Comparison of ENCODE assay signal across 8 cellular contexts in genomic region chr3:66483006-66483928, GRCh38. TPM values are rescaled to one million over a fixed set of nuclear protein-coding genes. Genes with fewer than 3 reads are reported as not detected.
A peak's percentile ranks its signal among the peaks of the same experiment; 100 is the strongest.
DNase-seq lines count a peak whose midpoint lies in the region; ATAC-seq and TF ChIP-seq lines count a peak whose summit lies in the region.

No MANE protein-coding gene starts in this region.

- TF ChIP-seq EP300 in gastroesophageal sphincter (IDR thresholded peaks at IDR 0.05) = no peak

- peaks cover 29 to 100% (median 63%) of the 10 kb centered on the region in 3 donors for H3K4me1 ChIP-seq in gastroesophageal sphincter
- peaks cover 31% of the 10 kb centered on the region for H3K4me1 ChIP-seq in prostate gland (replicated peaks)

- TF ChIP-seq POLR2A in gastroesophageal sphincter (IDR thresholded peaks at IDR 0.05) (no peak), prostate gland (IDR thresholded peaks at IDR 0.05) (no peak)

- no peaks in the 10 kb centered on the region for H3K9me3 ChIP-seq in gastroesophageal sphincter
- H3K9me3 ChIP-seq in prostate gland = no peaks in the 10 kb centered on the region

- no peaks in the 10 kb centered on the region for H3K36me3 ChIP-seq in gastroesophageal sphincter
- no peaks in the 10 kb centered on the region for H3K36me3 ChIP-seq in prostate gland

- TF ChIP-seq CTCF in gastroesophageal sphincter (IDR thresholded peaks at IDR 0.05) (peak in 1 of 4 experiments; percentile 10), prostate gland (IDR thresholded peaks at IDR 0.05) (no peak)

- intact Hi-C loops in prostate gland (cut with DNase I) = no loop called here

- no peaks in the 10 kb centered on the region for H3K27me3 ChIP-seq in gastroesophageal sphincter
- no peaks in the 10 kb centered on the region for H3K27me3 ChIP-seq in prostate gland (replicated peaks; ENCODE audit: insufficient read depth)

- H3K4me3 ChIP-seq in gastroesophageal sphincter (no peak overlapping the region), prostate gland (no peak overlapping the region)

- DNase-seq in Ammon's horn (ENCODE audit: low spot score) (peak; percentile 97), T-helper 9 cell (peak; percentile 15), prostate gland (ENCODE audit: low spot score) (peak; percentile 55), LoVo (ENCODE audit: low spot score) (no peak), GDM1 (lab: John Stamatoyannopoulos, UW) (no peak)
- DNase-seq in stimulated activated CD4-positive, alpha-beta T cell treated with anti-CD3 and anti-CD28 coated beads, Interleukin-12 subunit alpha, Interleukin-12 subunit beta, amount 100 ng/mL, for 4 hours = no peak

- WGBS in gastroesophageal sphincter (ENCODE audit: low coverage in 1 of 2), 2 donors = 0 to 54% methylated on average over 1 to 9 of the region's 17 CpGs
- whole genome bisulfite sequencing in prostate gland = 39% methylated on average over 17 of the region's 17 CpGs

- peak overlapping the region; percentile 53 to 99 (median 92) for H3K27ac ChIP-seq in gastroesophageal sphincter
- peak overlapping the region; percentile 72 to 97 for H3K27ac ChIP-seq in prostate gland

- ATAC-seq in GM19397 (IDR thresholded peaks at IDR 0.05; ENCODE audit: unreplicated experiment) (peak; percentile 51), gastroesophageal sphincter (peak; percentile 81)

RNA-seq across cellular contexts. Expression of gene LRIG1, which starts 17.6 kb away (rescaled TPM):
- total RNA-seq in gastroesophageal sphincter (100 to 1,000 TPM; 104 to 217 (median 157) TPM), prostate gland (100 to 1,000 TPM; 119 to 186 TPM)

Comparison
In these comparisons a context has a peak if more than half of its experiments do, and no peak if none do; other contexts are left out.
1. DNase-seq: peak in Ammon's horn (single experiment), T-helper 9 cell (single experiment) and prostate gland (single experiment); none in stimulated activated CD4-positive, alpha-beta T cell treated with anti-CD3 and anti-CD28 coated beads, Interleukin-12 subunit alpha, Interleukin-12 subunit beta, amount 100 ng/mL, for 4 hours (single experiment), LoVo (single experiment) and GDM1 (single experiment).